In genomic region chr3:154251610-154252009, GRCh38 we compare ENCODE assay signal across 1 cellular context.
TF ChIP-seq lines count a peak whose summit lies in the region.

No MANE protein-coding gene starts in this region.

TF ChIP-seq in HepG2, 621 proteins besides CTCF, POLR2A, EP300 and RAD21 (continued from another document and continues in another):
- TF ChIP-seq POGK (CRISPR knock-in tag; conservative IDR thresholded peaks at IDR 0.05) (peak; percentile 29; the same call in 1 of the 2 replicates), NR2C2 (CRISPR knock-in tag; IDR thresholded peaks at IDR 0.05; ENCODE audit: borderline replicate concordance) (no peak), ATF7-NPFF (CRISPR knock-in tag; IDR thresholded peaks at IDR 0.05; ENCODE audit: low read depth) (no peak), NFAT5 (CRISPR knock-in tag; IDR thresholded peaks at IDR 0.05) (no peak), ZFP37 (CRISPR knock-in tag; IDR thresholded peaks at IDR 0.05; ENCODE audit: borderline replicate concordance) (no peak), GLMP (CRISPR knock-in tag; IDR thresholded peaks at IDR 0.05; ENCODE audit: borderline replicate concordance) (no peak), ZBTB39 (CRISPR knock-in tag; IDR thresholded peaks at IDR 0.05) (0 out of 2 replicates have a peak, but pooled peaks have one; percentile 28), MIER3 (CRISPR knock-in tag; IDR thresholded peaks at IDR 0.05; ENCODE audit: borderline replicate concordance) (peak; percentile 45; the same call in 1 of the 2 replicates), PAXIP1 (CRISPR knock-in tag; conservative IDR thresholded peaks at IDR 0.05) (peak; percentile 93), ELK4 (CRISPR knock-in tag; IDR thresholded peaks at IDR 0.05; ENCODE audit: borderline replicate concordance) (no peak), ZKSCAN8 (CRISPR knock-in tag; IDR thresholded peaks at IDR 0.05; ENCODE audit: borderline replicate concordance) (peak; percentile 39; the same call in 1 of the 2 replicates), PITX1 (CRISPR knock-in tag; IDR thresholded peaks at IDR 0.05) (peak; percentile 63), ZNF576 (CRISPR knock-in tag; IDR thresholded peaks at IDR 0.05) (no peak), ZNF564 (CRISPR knock-in tag; IDR thresholded peaks at IDR 0.05) (no peak), ZNF652 (CRISPR knock-in tag; IDR thresholded peaks at IDR 0.05; ENCODE audit: borderline replicate concordance, low read depth) (0 out of 2 replicates have a peak, but pooled peaks have one; percentile 18), HNF4G (IDR thresholded peaks at IDR 0.05; ENCODE audit: borderline replicate concordance, low read depth, low read length) (peak; percentile 93), HNF4G (CRISPR knock-in tag; IDR thresholded peaks at IDR 0.05; ENCODE audit: borderline replicate concordance, low read depth) (peak; percentile 91), UBTF (CRISPR knock-in tag; IDR thresholded peaks at IDR 0.05) (no peak), PAX8 (CRISPR knock-in tag; IDR thresholded peaks at IDR 0.05; ENCODE audit: borderline replicate concordance) (no peak), TGIF2 (CRISPR knock-in tag; IDR thresholded peaks at IDR 0.05) (no peak), NR2F6 (IDR thresholded peaks at IDR 0.05) (peak; percentile 73), NR2F6 (CRISPR knock-in tag; IDR thresholded peaks at IDR 0.05) (peak; percentile 65), MIXL1 (CRISPR knock-in tag; IDR thresholded peaks at IDR 0.05) (peak; percentile 90), RARA (CRISPR knock-in tag; IDR thresholded peaks at IDR 0.05) (peak; percentile 76), ZNF333 (CRISPR knock-in tag; IDR thresholded peaks at IDR 0.05; ENCODE audit: borderline replicate concordance) (no peak), HMG20A (CRISPR knock-in tag; IDR thresholded peaks at IDR 0.05; ENCODE audit: borderline replicate concordance) (peak; percentile 81), ELF3 (CRISPR knock-in tag; IDR thresholded peaks at IDR 0.05) (peak; percentile 60), MLX (CRISPR knock-in tag; IDR thresholded peaks at IDR 0.05) (peak; percentile 70), ZNF746 (CRISPR knock-in tag; IDR thresholded peaks at IDR 0.05) (no peak), HDAC1 (CRISPR knock-in tag; IDR thresholded peaks at IDR 0.05) (peak; percentile 71), TP53 (CRISPR knock-in tag; conservative IDR thresholded peaks at IDR 0.05) (no peak), TFAP4 (IDR thresholded peaks at IDR 0.05; ENCODE audit: borderline replicate concordance, low read depth) (no peak), TBX3 (IDR thresholded peaks at IDR 0.05; ENCODE audit: borderline replicate concordance) (peak; percentile 73), KLF9 (CRISPR knock-in tag; IDR thresholded peaks at IDR 0.05; ENCODE audit: low read depth) (no peak), HOXD1 (CRISPR knock-in tag; IDR thresholded peaks at IDR 0.05) (no peak), CSRNP2 (CRISPR knock-in tag; conservative IDR thresholded peaks at IDR 0.05; ENCODE audit: low read depth) (no peak), ZNF713 (CRISPR knock-in tag; IDR thresholded peaks at IDR 0.05) (no peak), DNMT1 (CRISPR knock-in tag; IDR thresholded peaks at IDR 0.05) (no peak), ZNF703 (CRISPR knock-in tag; IDR thresholded peaks at IDR 0.05; ENCODE audit: borderline replicate concordance) (no peak), TCF7 (IDR thresholded peaks at IDR 0.05; ENCODE audit: low read depth) (peak; percentile 27; the same call in 1 of the 2 replicates)
